ENCODE assay signal across 15 cellular contexts in genomic region chr5:73284985-73285384, GRCh38.
"Had no signal": no experiment of that assay in that cellular context is flagged by ENCODE, and none has a peak within 500 bp of the region (broad histone marks: within the 10 kb centered on the region; RNA-seq: fewer than 3 reads in every experiment).

No MANE protein-coding gene starts in this region.

- DNase-seq: cortex of kidney; effector CD8-positive, alpha-beta T cell; heart left ventricle; hippocampal formation; kidney glomerular epithelial cell; mesendoderm; naive thymus-derived CD4-positive, alpha-beta T cell; posterior cingulate gyrus; sigmoid colon; stimulated activated naive CD4-positive, alpha-beta T cell treated with Interleukin-2 at 50 U/mL for 16 hours; trophoblast cell had no signal

- H3K27ac Mint-ChIP-seq: naive thymus-derived CD4-positive, alpha-beta T cell had no signal

- H3K4me3 Mint-ChIP-seq: naive thymus-derived CD4-positive, alpha-beta T cell had no signal

- H3K4me3 ChIP-seq: dorsolateral prefrontal cortex, heart left ventricle, sigmoid colon, skin epidermis had no signal

- H3K36me3 ChIP-seq: heart left ventricle, neutrophil, sigmoid colon had no signal

- H3K9me3 ChIP-seq: neutrophil, sigmoid colon had no signal

- H3K36me3 Mint-ChIP-seq: naive thymus-derived CD4-positive, alpha-beta T cell had no signal

- H3K27ac ChIP-seq: dorsolateral prefrontal cortex, heart left ventricle, neutrophil, sigmoid colon, skin epidermis had no signal

- ATAC-seq: esophagus mucosa; heart left ventricle; naive thymus-derived CD4-positive, alpha-beta T cell had no signal
